ENCODE assay signal across 1 cellular context in genomic region chr1:17574502-17574901, GRCh38.
TF ChIP-seq lines count a peak whose summit lies in the region.

No MANE protein-coding gene starts in this region.

TF ChIP-seq in HepG2, 621 proteins besides CTCF, POLR2A, EP300 and RAD21 (continued from another document):
- TF ChIP-seq GATAD2A (CRISPR knock-in tag; IDR thresholded peaks at IDR 0.05) (0 out of 2 replicates have a peak, but pooled peaks have one; percentile 32), HNRNPL (IDR thresholded peaks at IDR 0.05; ENCODE audit: low read depth, low read length) (0 out of 2 replicates have a peak, but pooled peaks have one; percentile 69), STAG1 (CRISPR knock-in tag; IDR thresholded peaks at IDR 0.05) (peak; percentile 65), KDM5B (CRISPR knock-in tag; IDR thresholded peaks at IDR 0.05; ENCODE audit: borderline replicate concordance) (0 out of 2 replicates have a peak, but pooled peaks have one; percentile 20), TARDBP (CRISPR knock-in tag; IDR thresholded peaks at IDR 0.05) (0 out of 2 replicates have a peak, but pooled peaks have one; percentile 17), XRCC5 (optimal IDR thresholded peaks at IDR 0.05; ENCODE audit: low read length) (peak; percentile 48), ZBTB26 (CRISPR knock-in tag; IDR thresholded peaks at IDR 0.05; ENCODE audit: borderline replicate concordance) (no peak)
- TF ChIP-seq, protein P1, sequence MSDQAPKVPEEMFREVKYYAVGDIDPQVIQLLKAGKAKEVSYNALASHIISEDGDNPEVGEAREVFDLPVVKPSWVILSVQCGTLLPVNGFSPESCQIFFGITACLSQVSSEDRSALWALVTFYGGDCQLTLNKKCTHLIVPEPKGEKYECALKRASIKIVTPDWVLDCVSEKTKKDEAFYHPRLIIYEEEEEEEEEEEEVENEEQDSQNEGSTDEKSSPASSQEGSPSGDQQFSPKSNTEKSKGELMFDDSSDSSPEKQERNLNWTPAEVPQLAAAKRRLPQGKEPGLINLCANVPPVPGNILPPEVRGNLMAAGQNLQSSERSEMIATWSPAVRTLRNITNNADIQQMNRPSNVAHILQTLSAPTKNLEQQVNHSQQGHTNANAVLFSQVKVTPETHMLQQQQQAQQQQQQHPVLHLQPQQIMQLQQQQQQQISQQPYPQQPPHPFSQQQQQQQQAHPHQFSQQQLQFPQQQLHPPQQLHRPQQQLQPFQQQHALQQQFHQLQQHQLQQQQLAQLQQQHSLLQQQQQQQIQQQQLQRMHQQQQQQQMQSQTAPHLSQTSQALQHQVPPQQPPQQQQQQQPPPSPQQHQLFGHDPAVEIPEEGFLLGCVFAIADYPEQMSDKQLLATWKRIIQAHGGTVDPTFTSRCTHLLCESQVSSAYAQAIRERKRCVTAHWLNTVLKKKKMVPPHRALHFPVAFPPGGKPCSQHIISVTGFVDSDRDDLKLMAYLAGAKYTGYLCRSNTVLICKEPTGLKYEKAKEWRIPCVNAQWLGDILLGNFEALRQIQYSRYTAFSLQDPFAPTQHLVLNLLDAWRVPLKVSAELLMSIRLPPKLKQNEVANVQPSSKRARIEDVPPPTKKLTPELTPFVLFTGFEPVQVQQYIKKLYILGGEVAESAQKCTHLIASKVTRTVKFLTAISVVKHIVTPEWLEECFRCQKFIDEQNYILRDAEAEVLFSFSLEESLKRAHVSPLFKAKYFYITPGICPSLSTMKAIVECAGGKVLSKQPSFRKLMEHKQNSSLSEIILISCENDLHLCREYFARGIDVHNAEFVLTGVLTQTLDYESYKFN (CRISPR knock-in tag; conservative IDR thresholded peaks at IDR 0.05) = 0 out of 2 replicates have a peak, but pooled peaks have one; percentile 16
- TF ChIP-seq, protein P2, sequence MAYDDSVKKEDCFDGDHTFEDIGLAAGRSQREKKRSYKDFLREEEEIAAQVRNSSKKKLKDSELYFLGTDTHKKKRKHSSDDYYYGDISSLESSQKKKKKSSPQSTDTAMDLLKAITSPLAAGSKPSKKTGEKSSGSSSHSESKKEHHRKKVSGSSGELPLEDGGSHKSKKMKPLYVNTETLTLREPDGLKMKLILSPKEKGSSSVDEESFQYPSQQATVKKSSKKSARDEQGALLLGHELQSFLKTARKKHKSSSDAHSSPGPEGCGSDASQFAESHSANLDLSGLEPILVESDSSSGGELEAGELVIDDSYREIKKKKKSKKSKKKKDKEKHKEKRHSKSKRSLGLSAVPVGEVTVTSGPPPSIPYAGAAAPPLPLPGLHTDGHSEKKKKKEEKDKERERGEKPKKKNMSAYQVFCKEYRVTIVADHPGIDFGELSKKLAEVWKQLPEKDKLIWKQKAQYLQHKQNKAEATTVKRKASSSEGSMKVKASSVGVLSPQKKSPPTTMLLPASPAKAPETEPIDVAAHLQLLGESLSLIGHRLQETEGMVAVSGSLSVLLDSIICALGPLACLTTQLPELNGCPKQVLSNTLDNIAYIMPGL (CRISPR knock-in tag; IDR thresholded peaks at IDR 0.05; ENCODE audit: borderline replicate concordance in 1 of 2, low read depth in 1 of 2) = 0 out of 4 replicates have a peak, but pooled peaks of 1 of the 2 experiments have one; percentile 24
